ENCODE assay signal across 10 cellular contexts in the genomic region with DNA sequence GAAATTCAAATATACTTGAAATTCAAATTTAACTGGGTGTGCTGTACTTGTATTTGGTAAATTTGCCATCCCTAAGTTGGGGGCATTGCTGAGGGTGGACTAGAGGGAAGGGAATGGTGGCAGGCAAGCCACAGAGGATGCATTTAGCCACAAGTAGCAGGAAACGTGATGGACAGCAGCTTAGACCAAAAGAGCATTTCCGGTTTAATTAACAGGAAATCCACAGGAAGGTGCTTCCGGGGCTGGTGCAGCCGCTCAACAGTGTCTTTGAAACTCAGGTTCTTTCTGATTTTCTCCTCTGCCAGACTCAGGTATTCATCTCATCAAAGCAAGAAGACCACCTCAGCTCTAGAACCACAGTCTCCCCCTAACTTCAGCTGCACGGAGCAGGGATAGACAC. TPM values are rescaled to one million over a fixed set of nuclear protein-coding genes. Genes with fewer than 3 reads are reported as not detected.
A peak's percentile ranks its signal among the peaks of the same experiment; 100 is the strongest.
DNase-seq lines count a peak whose midpoint lies in the region; ATAC-seq, FAIRE-seq and TF ChIP-seq lines count a peak whose summit lies in the region.
"Had no signal": no experiment of that assay in that cellular context is flagged by ENCODE, and none has a peak within 500 bp of the region (broad histone marks: within the 10 kb centered on the region; RNA-seq: fewer than 3 reads in every experiment).

No MANE protein-coding gene starts in this region.

- no peak overlapping the region for H3K27ac ChIP-seq in psoas muscle

- 45 to 67% (median 62%) methylated on average over 5 of the region's 5 CpGs for WGBS in psoas muscle, 3 donors

- H3K27me3 ChIP-seq in psoas muscle (ENCODE audit: insufficient read depth in 3 of 3, low read length in 2 of 3), result no peaks in the 10 kb centered on the region

- intact Hi-C loops in posterior vena cava (cut with DNase I), result no loop called here
- intact Hi-C loops in psoas muscle (cut with DNase I), result no loop called here

- DNase-seq in GM12891 (ENCODE audit: insufficient read length, low spot score) (no peak), MV-4-11 (lab: John Stamatoyannopoulos, UW) (peak; percentile 79), dermis blood vessel endothelial cell (peak; percentile 2), SHP77 (lab: John Stamatoyannopoulos, UW) (no peak), posterior vena cava (ENCODE audit: low spot score) (no peak), SIG-M5 (lab: John Stamatoyannopoulos, UW) (no peak), psoas muscle (no peak)
- DNase-seq: MG63, trophoblast cell had no signal

- H3K36me3 ChIP-seq in psoas muscle (ENCODE audit: insufficient read depth in 1 of 2, low read depth in 1 of 2), result no peaks in the 10 kb centered on the region
- H3K36me3 ChIP-seq: MG63 had no signal

- no peaks in the 10 kb centered on the region for H3K4me1 ChIP-seq in psoas muscle

- no peak for TF ChIP-seq CTCF in psoas muscle (IDR thresholded peaks at IDR 0.05)

- H3K9me3 ChIP-seq in psoas muscle, result no peaks in the 10 kb centered on the region
- H3K9me3 ChIP-seq: MG63 had no signal

- no peak for TF ChIP-seq POLR2A in GM12891 (IDR thresholded peaks at IDR 0.05; ENCODE audit: low read depth, low read length)

- FAIRE-seq in GM12891 (lab: Jason Lieb, UNC), result peak; percentile 51

- no peak overlapping the region for H3K4me3 ChIP-seq in psoas muscle
- H3K4me3 ChIP-seq: MG63 had no signal

- ATAC-seq in GM21515 (IDR thresholded peaks at IDR 0.05; ENCODE audit: unreplicated experiment), result peak; percentile 51
- ATAC-seq in psoas muscle, result no peak

TF ChIP-seq in GM12891, 5 proteins besides CTCF, POLR2A, EP300 and RAD21:
- TF ChIP-seq TAF1 (IDR thresholded peaks at IDR 0.05; ENCODE audit: low read depth, low read length), result no peak
- TF ChIP-seq SPI1 (IDR thresholded peaks at IDR 0.05; ENCODE audit: low read depth, low read length), result no peak
- TF ChIP-seq POLR2AphosphoS5 (IDR thresholded peaks at IDR 0.05; ENCODE audit: low read depth, low read length), result no peak
- TF ChIP-seq PAX5 (IDR thresholded peaks at IDR 0.05; ENCODE audit: insufficient read depth, low read length, severe bottlenecking), result no peak
- no peak for TF ChIP-seq POU2F2 (IDR thresholded peaks at IDR 0.05; ENCODE audit: low read depth, low read length)

RNA-seq across cellular contexts. Expression of a gene that starts 7.9 kb away (rescaled TPM):
- polyA plus RNA-seq in GM12891 (2012; ENCODE audit: low read depth, missing spikeins), result 1.4 TPM
- total RNA-seq in dermis blood vessel endothelial cell (not detected in 2 replicates), posterior vena cava (1 to 10 TPM in 1 of 2 donors, under 1 TPM in 1; 0.86 to 1.8 TPM), psoas muscle (under 1 TPM in 2 of 4 donors, not detected in 2; 0.17 to 0.26 TPM)
- under 1 TPM; 0.01 to 0.16 (median 0.04) TPM for polyA plus RNA-seq in psoas muscle

Comparison
In these comparisons a context has a peak if more than half of its experiments do, and no peak if none do; other contexts are left out.
1. DNase-seq: peak in MV-4-11 (single experiment) and dermis blood vessel endothelial cell (single experiment); none in GM12891 (single experiment), SHP77 (0 of 2), posterior vena cava (single experiment), SIG-M5 (single experiment) and psoas muscle (0 of 2).